In genomic region chr12:53267309-53268008, GRCh38 we compare ENCODE assay signal across 8 cellular contexts. TPM values are rescaled to one million over a fixed set of nuclear protein-coding genes. Genes with fewer than 3 reads are reported as not detected.
A peak's percentile ranks its signal among the peaks of the same experiment; 100 is the strongest.
DNase-seq lines count a peak whose midpoint lies in the region; TF ChIP-seq lines count a peak whose summit lies in the region.

No MANE protein-coding gene starts in this region.

- H3K27me3 ChIP-seq in ectodermal cell (ENCODE audit: control insufficient read depth, insufficient read depth, low read length, poor library complexity, severe bottlenecking), result no peaks in the 10 kb centered on the region

- no peaks in the 10 kb centered on the region for H3K27me3 Mint-ChIP-seq in neural crest cell (ENCODE audit: low read depth)

- H3K36me3 ChIP-seq in SK-N-MC (ENCODE audit: insufficient read depth, low read length) (peaks cover 28% of the 10 kb centered on the region), ectodermal cell (ENCODE audit: control insufficient read depth, insufficient read depth, low read length) (peaks cover 10% of the 10 kb centered on the region)

- peak; percentile 19 to 29 for DNase-seq in activated CD4-positive, alpha-beta T cell treated with anti-CD3 and anti-CD28 coated beads for 4 hours
- no peak for DNase-seq in activated CD4-positive, alpha-beta T cell treated with anti-CD3 and anti-CD28 coated beads, Interleukin-2, amount 50 U/mL, for 1 hour
- DNase-seq in SK-N-MC (ENCODE audit: low read depth, low spot score) (no peak), neural crest cell (ENCODE audit: low read depth, low spot score) (no peak), GM20000 (ENCODE audit: low spot score) (no peak), ureter (ENCODE audit: low spot score) (no peak), NCI-H1694 (lab: John Stamatoyannopoulos, UW) (no peak)

- H3K36me3 Mint-ChIP-seq in neural crest cell (ENCODE audit: low read depth), result peaks cover 13% of the 10 kb centered on the region

- 77 to 79% methylated on average over 17 of the region's 17 CpGs for WGBS in ectodermal cell, 2 experiments

- peaks cover 22% of the 10 kb centered on the region for H3K4me1 ChIP-seq in ectodermal cell (ENCODE audit: control insufficient read depth, insufficient read depth, low read length)

- H3K4me3 ChIP-seq in SK-N-MC (peak overlapping the region; percentile 100), ectodermal cell (ENCODE audit: insufficient read depth, low read depth, low read length) (peak overlapping the region; percentile 54)

- no peaks in the 10 kb centered on the region for H3K9me3 ChIP-seq in SK-N-MC (ENCODE audit: low read depth, low read length)
- no peaks in the 10 kb centered on the region for H3K9me3 ChIP-seq in ectodermal cell (ENCODE audit: control insufficient read depth, low read length)

- H3K9me3 Mint-ChIP-seq in neural crest cell, result no peaks in the 10 kb centered on the region

- peak overlapping the region; percentile 89 for H3K9ac ChIP-seq in SK-N-MC (ENCODE audit: insufficient read length)

- peak overlapping the region; percentile 99 for H3K27ac Mint-ChIP-seq in neural crest cell (ENCODE audit: unreplicated experiment)

- H3K27ac ChIP-seq in SK-N-MC (peak overlapping the region; percentile 73), ectodermal cell (ENCODE audit: insufficient read depth, low read depth, low read length, poor library complexity, severe bottlenecking) (no peak overlapping the region)

- H3K4me3 Mint-ChIP-seq in neural crest cell, result peak overlapping the region; percentile 99

- peaks cover 35% of the 10 kb centered on the region for H3K4me1 Mint-ChIP-seq in neural crest cell

- no peak for TF ChIP-seq CTCF in neural crest cell (conservative IDR thresholded peaks at IDR 0.05)
- TF ChIP-seq CTCF in GM20000 (IDR thresholded peaks at IDR 0.05; ENCODE audit: extremely low read depth, missing control alignments), result no peak

RNA-seq across cellular contexts. Expression of gene ESPL1, which starts 0.6 kb away (rescaled TPM):
- 36.1 TPM for polyA plus RNA-seq in ectodermal cell (2013, experiment 1 of 4)
- 30.3 TPM for polyA plus RNA-seq in ectodermal cell (2013, experiment 2 of 4)
- 25.8 TPM for polyA plus RNA-seq in ectodermal cell (2013, experiment 3 of 4)
- 22.8 TPM for polyA plus RNA-seq in ectodermal cell (2013, experiment 4 of 4)
- 56.3 and 65.8 TPM in 2 replicates for total RNA-seq in neural crest cell
- total RNA-seq in ureter, result 2.3 TPM

RNA-seq across cellular contexts. Expression of gene PFDN5, which starts 27.9 kb away (rescaled TPM):
- 566 TPM for polyA plus RNA-seq in ectodermal cell (2013, experiment 1 of 4)
- polyA plus RNA-seq in ectodermal cell (2013, experiment 2 of 4), result 546 TPM
- polyA plus RNA-seq in ectodermal cell (2013, experiment 3 of 4), result 587 TPM
- 660 TPM for polyA plus RNA-seq in ectodermal cell (2013, experiment 4 of 4)
- total RNA-seq in neural crest cell (324 and 326 TPM in 2 replicates), ureter (468 TPM)

RNA-seq across cellular contexts. Expression of gene MYG1, which starts 32.0 kb away (rescaled TPM):
- polyA plus RNA-seq in ectodermal cell (2013, experiment 1 of 4), result 67.6 TPM
- 67.8 TPM for polyA plus RNA-seq in ectodermal cell (2013, experiment 2 of 4)
- polyA plus RNA-seq in ectodermal cell (2013, experiment 3 of 4), result 53.8 TPM
- 60.6 TPM for polyA plus RNA-seq in ectodermal cell (2013, experiment 4 of 4)
- total RNA-seq in neural crest cell (67.1 and 72.7 TPM in 2 replicates), ureter (50.0 TPM)

RNA-seq across cellular contexts. Expression of gene RARG, which starts 35.5 kb away (rescaled TPM):
- polyA plus RNA-seq in ectodermal cell (2013, experiment 1 of 4), result 39.9 TPM
- 33.6 TPM for polyA plus RNA-seq in ectodermal cell (2013, experiment 2 of 4)
- polyA plus RNA-seq in ectodermal cell (2013, experiment 3 of 4), result 36.6 TPM
- polyA plus RNA-seq in ectodermal cell (2013, experiment 4 of 4), result 37.9 TPM
- total RNA-seq in neural crest cell (5.4 and 5.9 TPM in 2 replicates), ureter (101 TPM)

RNA-seq across cellular contexts. Expression of gene AAAS, which starts 54.0 kb away (rescaled TPM):
- 82.6 TPM for polyA plus RNA-seq in ectodermal cell (2013, experiment 1 of 4)
- polyA plus RNA-seq in ectodermal cell (2013, experiment 2 of 4), result 87.0 TPM
- polyA plus RNA-seq in ectodermal cell (2013, experiment 3 of 4), result 66.1 TPM
- 82.5 TPM for polyA plus RNA-seq in ectodermal cell (2013, experiment 4 of 4)
- total RNA-seq in neural crest cell, result 94.1 and 95.1 TPM in 2 replicates
- total RNA-seq in ureter, result 44.1 TPM

Comparison
In these comparisons a context has a peak if more than half of its experiments do, and no peak if none do; other contexts are left out.
1. DNase-seq: peak in activated CD4-positive, alpha-beta T cell treated with anti-CD3 and anti-CD28 coated beads for 4 hours (2 of 2); none in activated CD4-positive, alpha-beta T cell treated with anti-CD3 and anti-CD28 coated beads, Interleukin-2, amount 50 U/mL, for 1 hour (single experiment), SK-N-MC (single experiment), neural crest cell (single experiment), GM20000 (single experiment), ureter (single experiment) and NCI-H1694 (single experiment).
2. RNA of gene ESPL1, which starts 0.6 kb away (total RNA-seq): 56.3 to 65.8 TPM in neural crest cell; 2.3 TPM in ureter (single experiment); every median in the first group is over 10 times any median in the second.